27 cellular contexts compared by ENCODE assay signal in genomic region chr13:109989686-109990085, GRCh38.
DNase-seq lines count a peak whose midpoint lies in the region; ATAC-seq, FAIRE-seq and TF ChIP-seq lines count a peak whose summit lies in the region.
"Had no signal": no experiment of that assay in that cellular context is flagged by ENCODE, and none has a peak within 500 bp of the region (broad histone marks: within the 10 kb centered on the region; RNA-seq: fewer than 3 reads in every experiment).

No MANE protein-coding gene starts in this region.

- no peaks in the 10 kb centered on the region for H4K20me1 ChIP-seq in astrocyte (ENCODE audit: insufficient read depth, low read length)

- no peak overlapping the region for H3K4me3 Mint-ChIP-seq in astrocyte (ENCODE audit: unreplicated experiment)
- no peak overlapping the region for H3K4me3 Mint-ChIP-seq in CD4-positive, alpha-beta T cell
- H3K4me3 Mint-ChIP-seq in activated CD4-positive, alpha-beta memory T cell treated with anti-CD3 and anti-CD28 coated beads for 36 hours = no peak overlapping the region
- H3K4me3 Mint-ChIP-seq: activated B cell treated with CpG ODN at 0.5 μM for 24 hours; activated naive CD8-positive, alpha-beta T cell treated with anti-CD3 and anti-CD28 coated beads, Interleukin-2, amount 10 ng/mL, durations not matched to agents 7 days and 5 days; activated T-helper 17 cell treated with anti-CD3 and anti-CD28 coated beads, Interleukin-2, amount 50 U/mL, for 72 hours; memory B cell; type B pancreatic cell had no signal

- H3K79me2 ChIP-seq in astrocyte (ENCODE audit: insufficient read depth, low read length) = no peaks in the 10 kb centered on the region

- intact Hi-C loops in cardiac septum (cut with DNase I) = no loop called here
- intact Hi-C loops in CD4-positive, alpha-beta T cell (cut with DNase I, micrococcal nuclease) = no loop called here
- intact Hi-C loops in activated CD4-positive, alpha-beta memory T cell treated with anti-CD3 and anti-CD28 coated beads for 36 hours (cut with micrococcal nuclease) = no loop called here

- H3K4me1 ChIP-seq in right atrium auricular region = no peaks in the 10 kb centered on the region
- peaks cover 8% of the 10 kb centered on the region for H3K4me1 ChIP-seq in astrocyte (ENCODE audit: insufficient read depth, low read length)
- H3K4me1 ChIP-seq: esophagus squamous epithelium, heart left ventricle had no signal

- H3K4me2 ChIP-seq in astrocyte (ENCODE audit: low read length) = peak overlapping the region; percentile 49

- no peak overlapping the region for H3K27ac Mint-ChIP-seq in astrocyte (ENCODE audit: unreplicated experiment)
- H3K27ac Mint-ChIP-seq in CD4-positive, alpha-beta T cell = no peak overlapping the region
- no peak overlapping the region for H3K27ac Mint-ChIP-seq in activated CD4-positive, alpha-beta memory T cell treated with anti-CD3 and anti-CD28 coated beads for 36 hours
- H3K27ac Mint-ChIP-seq: activated B cell treated with CpG ODN at 0.5 μM for 24 hours; activated naive CD8-positive, alpha-beta T cell treated with anti-CD3 and anti-CD28 coated beads, Interleukin-2, amount 10 ng/mL, durations not matched to agents 7 days and 5 days; activated T-helper 17 cell treated with anti-CD3 and anti-CD28 coated beads, Interleukin-2, amount 50 U/mL, for 72 hours; memory B cell; type B pancreatic cell had no signal

- no peak overlapping the region for H3K9ac ChIP-seq in astrocyte (ENCODE audit: low read length)

- H3K4me1 Mint-ChIP-seq in astrocyte (ENCODE audit: low read depth, unreplicated experiment) = peaks cover 19% of the 10 kb centered on the region
- H3K4me1 Mint-ChIP-seq in CD4-positive, alpha-beta T cell (ENCODE audit: low read depth) = no peaks in the 10 kb centered on the region
- H3K4me1 Mint-ChIP-seq in activated CD4-positive, alpha-beta memory T cell treated with anti-CD3 and anti-CD28 coated beads for 36 hours (ENCODE audit: low read depth) = no peaks in the 10 kb centered on the region
- H3K4me1 Mint-ChIP-seq: activated B cell treated with CpG ODN at 0.5 μM for 24 hours; activated naive CD8-positive, alpha-beta T cell treated with anti-CD3 and anti-CD28 coated beads, Interleukin-2, amount 10 ng/mL, durations not matched to agents 7 days and 5 days; activated T-helper 17 cell treated with anti-CD3 and anti-CD28 coated beads, Interleukin-2, amount 50 U/mL, for 72 hours; memory B cell had no signal

- H3K9me3 ChIP-seq in right atrium auricular region (no peaks in the 10 kb centered on the region), astrocyte (ENCODE audit: insufficient read depth, low read depth, low read length) (no peaks in the 10 kb centered on the region), MG63 (no peaks in the 10 kb centered on the region)
- H3K9me3 ChIP-seq in CD4-positive, alpha-beta T cell (ENCODE audit: control insufficient read depth, low read length) = no peaks in the 10 kb centered on the region
- H3K9me3 ChIP-seq: esophagus squamous epithelium, heart left ventricle had no signal

- TF ChIP-seq CTCF in right atrium auricular region (IDR thresholded peaks at IDR 0.05) (no peak), astrocyte (IDR thresholded peaks at IDR 0.05; ENCODE audit: insufficient read depth, low read depth, low read length) (no peak), fibroblast of pulmonary artery (IDR thresholded peaks at IDR 0.05; ENCODE audit: low read length, missing control alignments) (no peak)
- no peak for TF ChIP-seq CTCF in CD4-positive, alpha-beta T cell (IDR thresholded peaks at IDR 0.05)

- H3K36me3 Mint-ChIP-seq in astrocyte (ENCODE audit: low read depth, unreplicated experiment) = no peaks in the 10 kb centered on the region
- H3K36me3 Mint-ChIP-seq in CD4-positive, alpha-beta T cell (ENCODE audit: low read depth) = no peaks in the 10 kb centered on the region
- no peaks in the 10 kb centered on the region for H3K36me3 Mint-ChIP-seq in activated CD4-positive, alpha-beta memory T cell treated with anti-CD3 and anti-CD28 coated beads for 36 hours
- H3K36me3 Mint-ChIP-seq: activated naive CD8-positive, alpha-beta T cell treated with anti-CD3 and anti-CD28 coated beads, Interleukin-2, amount 10 ng/mL, durations not matched to agents 7 days and 5 days; memory B cell; type B pancreatic cell had no signal

- no peak overlapping the region for H2AFZ ChIP-seq in astrocyte (ENCODE audit: low read depth, low read length)

- DNase-seq in right atrium auricular region (ENCODE audit: low spot score) (peak; percentile 38), cardiac septum (ENCODE audit: low spot score) (no peak), astrocyte (ENCODE audit: low read depth) (peak; percentile 25), fibroblast of pulmonary artery (ENCODE audit: low read depth) (peak; percentile 39), MG63 (no peak)
- no peak for DNase-seq in CD4-positive, alpha-beta T cell
- DNase-seq in activated CD4-positive, alpha-beta memory T cell treated with anti-CD3 and anti-CD28 coated beads for 36 hours = no peak
- DNase-seq: 8988T; activated B cell treated with CpG ODN at 0.5 μM for 24 hours; activated CD4-positive, alpha-beta T cell treated with anti-CD3 and anti-CD28 coated beads, Interleukin-2, amount 50 U/mL, for 48 hours; activated CD8-positive, alpha-beta memory T cell treated with anti-CD3 and anti-CD28 coated beads, Interleukin-2, amount 50 U/mL, for 48 hours; activated naive CD8-positive, alpha-beta T cell treated with anti-CD3 and anti-CD28 coated beads, Interleukin-2, amount 10 ng/mL, durations not matched to agents 7 days and 5 days; COR-L47; DMS79 treated with DMSO at 0.1 percent for 48 hours; esophagus squamous epithelium; H7; heart left ventricle; left cardiac atrium; NCI-H1105; NCI-H2029; NCI-H2227 treated with DMSO at 0.1 percent for 48 hours had no signal

- H3K4me3 ChIP-seq in right atrium auricular region = no peak overlapping the region
- no peak overlapping the region for H3K4me3 ChIP-seq in astrocyte (ENCODE audit: insufficient read depth, low read depth, low read length)
- no peak overlapping the region for H3K4me3 ChIP-seq in fibroblast of pulmonary artery (replicated peaks; ENCODE audit: low read depth, low read length)
- no peak overlapping the region for H3K4me3 ChIP-seq in MG63
- H3K4me3 ChIP-seq: coronary artery, esophagus squamous epithelium, heart left ventricle, skin epidermis had no signal

- no peak for ATAC-seq in CD4-positive, alpha-beta T cell (ENCODE audit: poor library complexity)
- ATAC-seq in HG03432 (IDR thresholded peaks at IDR 0.05; ENCODE audit: unreplicated experiment) = no peak
- ATAC-seq: activated T-helper 17 cell treated with anti-CD3 and anti-CD28 coated beads, Interleukin-2, amount 50 U/mL, for 72 hours; heart left ventricle; left cardiac atrium had no signal

- H3K36me3 ChIP-seq in right atrium auricular region (no peaks in the 10 kb centered on the region), astrocyte (ENCODE audit: insufficient read depth, low read length) (no peaks in the 10 kb centered on the region), MG63 (no peaks in the 10 kb centered on the region)
- H3K36me3 ChIP-seq: esophagus squamous epithelium, heart left ventricle had no signal

- no peaks in the 10 kb centered on the region for H3K27me3 Mint-ChIP-seq in astrocyte (ENCODE audit: low read depth, unreplicated experiment)
- no peaks in the 10 kb centered on the region for H3K27me3 Mint-ChIP-seq in CD4-positive, alpha-beta T cell
- peaks cover 4% of the 10 kb centered on the region for H3K27me3 Mint-ChIP-seq in activated CD4-positive, alpha-beta memory T cell treated with anti-CD3 and anti-CD28 coated beads for 36 hours
- H3K27me3 Mint-ChIP-seq: activated B cell treated with CpG ODN at 0.5 μM for 24 hours, memory B cell had no signal

- no peaks in the 10 kb centered on the region for H3K27me3 ChIP-seq in right atrium auricular region
- H3K27me3 ChIP-seq in astrocyte (ENCODE audit: insufficient read depth, low read length) = no peaks in the 10 kb centered on the region
- no peaks in the 10 kb centered on the region for H3K27me3 ChIP-seq in CD4-positive, alpha-beta T cell (ENCODE audit: control insufficient read depth, insufficient read depth, low read length)
- no peaks in the 10 kb centered on the region for H3K27me3 ChIP-seq in MG63
- H3K27me3 ChIP-seq: heart left ventricle had no signal

- POLR2A ChIA-PET in CD4-positive, alpha-beta T cell (lab: Charles Lee) = no interaction called here
- POLR2A ChIA-PET in activated CD4-positive, alpha-beta memory T cell treated with anti-CD3 and anti-CD28 coated beads for 36 hours (lab: Charles Lee) = interaction anchor here (0.6 kb wide), 1 partner anchor 1660 kb away, joined by 3 read pairs; no protein-coding TSS in a partner anchor

- FAIRE-seq in astrocyte (lab: Jason Lieb, UNC) = no peak

- CTCF ChIA-PET in CD4-positive, alpha-beta T cell (lab: Charles Lee) = no interaction called here
- CTCF ChIA-PET in activated CD4-positive, alpha-beta memory T cell treated with anti-CD3 and anti-CD28 coated beads for 36 hours (lab: Charles Lee) = no interaction called here

- no peak overlapping the region for H3K27ac ChIP-seq in right atrium auricular region
- no peak overlapping the region for H3K27ac ChIP-seq in astrocyte (ENCODE audit: low read depth, low read length)
- H3K27ac ChIP-seq in CD4-positive, alpha-beta T cell (ENCODE audit: low read depth, low read length) = no peak overlapping the region
- H3K27ac ChIP-seq: coronary artery, esophagus squamous epithelium, heart left ventricle, skin epidermis had no signal

- H3K9me3 Mint-ChIP-seq in astrocyte (ENCODE audit: unreplicated experiment) = peaks cover 1% of the 10 kb centered on the region
- no peaks in the 10 kb centered on the region for H3K9me3 Mint-ChIP-seq in CD4-positive, alpha-beta T cell
- H3K9me3 Mint-ChIP-seq in activated CD4-positive, alpha-beta memory T cell treated with anti-CD3 and anti-CD28 coated beads for 36 hours = no peaks in the 10 kb centered on the region
- H3K9me3 Mint-ChIP-seq: activated B cell treated with CpG ODN at 0.5 μM for 24 hours; activated naive CD8-positive, alpha-beta T cell treated with anti-CD3 and anti-CD28 coated beads, Interleukin-2, amount 10 ng/mL, durations not matched to agents 7 days and 5 days; activated T-helper 17 cell treated with anti-CD3 and anti-CD28 coated beads, Interleukin-2, amount 50 U/mL, for 72 hours; type B pancreatic cell had no signal

Comparison
In these comparisons a context has a peak if more than half of its experiments do, and no peak if none do; other contexts are left out.
1. DNase-seq: peak in right atrium auricular region (single experiment), astrocyte (single experiment) and fibroblast of pulmonary artery (single experiment); none in cardiac septum (single experiment), CD4-positive, alpha-beta T cell (0 of 10), MG63 (single experiment) and activated CD4-positive, alpha-beta memory T cell treated with anti-CD3 and anti-CD28 coated beads for 36 hours (single experiment).